ENCODE assay signal across 8 cellular contexts in genomic region chr4:189202182-189202868, GRCh38.
DNase-seq lines count a peak whose midpoint lies in the region; ATAC-seq and TF ChIP-seq lines count a peak whose summit lies in the region.

No MANE protein-coding gene starts in this region.

- H3K4me3 Mint-ChIP-seq in mesothelial cell of epicardium = peak overlapping the region; percentile 46

- DNase-seq in Karpas-422 (peak; percentile 82), RWPE2 (ENCODE audit: low spot score) (no peak), mesothelial cell of epicardium (ENCODE audit: low spot score in 2 of 2, unreplicated experiment in 2 of 2) (peak in 1 of 2 experiments; percentile 66), substantia nigra (lab: John Stamatoyannopoulos, UW) (peak in 32 of 49 donors; percentile 0 to 41 (median 13))

- no peaks in the 10 kb centered on the region for H3K9me3 Mint-ChIP-seq in mesothelial cell of epicardium

- no peaks in the 10 kb centered on the region for H3K9me2 ChIP-seq in Karpas-422 (replicated peaks; ENCODE audit: insufficient read depth, low read length)

- peaks cover 62% of the 10 kb centered on the region for H3K27me3 Mint-ChIP-seq in mesothelial cell of epicardium (ENCODE audit: low read depth)

- no peak overlapping the region for H3K27ac Mint-ChIP-seq in mesothelial cell of epicardium

- no peak overlapping the region for H2AFZ ChIP-seq in Karpas-422 (ENCODE audit: low read length)

- peak overlapping the region; percentile 72 for H3K4me2 ChIP-seq in Karpas-422 (ENCODE audit: low read depth, low read length, poor library complexity, severe bottlenecking)

- ATAC-seq in GM18868 (IDR thresholded peaks at IDR 0.05; ENCODE audit: unreplicated experiment) (peak; percentile 93), RWPE2 (ENCODE audit: low read depth) (peak; percentile 59), GM18502 (IDR thresholded peaks at IDR 0.05; ENCODE audit: poor library complexity, unreplicated experiment) (no peak)

- H3K27me3 ChIP-seq in Karpas-422 (ENCODE audit: low read length) (no peaks in the 10 kb centered on the region), RWPE2 (ENCODE audit: insufficient read depth, poor library complexity, severe bottlenecking) (no peaks in the 10 kb centered on the region), duodenal mucosa (ENCODE audit: control insufficient read depth in 1 of 2, insufficient read depth in 2 of 2, low read length in 2 of 2) (no peaks in the 10 kb centered on the region)

- H3K4me1 ChIP-seq in Karpas-422 (ENCODE audit: low read length) = peaks cover 10% of the 10 kb centered on the region; the same call in 1 of the 2 replicates
- H3K4me1 ChIP-seq in RWPE2 (ENCODE audit: insufficient read depth, poor library complexity, severe bottlenecking) = no peaks in the 10 kb centered on the region
- peaks cover 0 to 5% of the 10 kb centered on the region in 2 donors for H3K4me1 ChIP-seq in duodenal mucosa (ENCODE audit: control insufficient read depth in 1 of 2, insufficient read depth in 2 of 2, low read length in 2 of 2)

- H3K79me2 ChIP-seq in Karpas-422 (ENCODE audit: low read length) = no peaks in the 10 kb centered on the region

- TF ChIP-seq CTCF in C4-2B (conservative IDR thresholded peaks at IDR 0.05) = peak; percentile 94
- TF ChIP-seq CTCF in RWPE2 (IDR thresholded peaks at IDR 0.05; ENCODE audit: poor library complexity, severe bottlenecking) = peak; percentile 98
- TF ChIP-seq CTCF in mesothelial cell of epicardium (IDR thresholded peaks at IDR 0.05; ENCODE audit: unreplicated experiment) = peak; percentile 79

- peak overlapping the region; percentile 29; the same call in 1 of the 2 replicates for H3K9ac ChIP-seq in Karpas-422 (ENCODE audit: low read length)
- H3K9ac ChIP-seq in duodenal mucosa (ENCODE audit: low read depth in 1 of 2, low read length in 2 of 2) = no peak overlapping the region

- no peaks in the 10 kb centered on the region for H4K20me1 ChIP-seq in Karpas-422 (ENCODE audit: insufficient read depth, low read depth, low read length)

- H3K4me3 ChIP-seq in Karpas-422 (ENCODE audit: low read length) = peak overlapping the region; percentile 32; the same call in 1 of the 2 replicates
- peak overlapping the region; percentile 6 for H3K4me3 ChIP-seq in RWPE2 (ENCODE audit: severe bottlenecking)
- H3K4me3 ChIP-seq in duodenal mucosa (ENCODE audit: low read depth in 1 of 2, low read length in 2 of 2) = peak overlapping the region; percentile 12 to 23

- H3K27ac ChIP-seq in C4-2B = no peak overlapping the region
- no peak overlapping the region for H3K27ac ChIP-seq in Karpas-422 (ENCODE audit: low read length)
- no peak overlapping the region for H3K27ac ChIP-seq in RWPE2 (ENCODE audit: poor library complexity, severe bottlenecking)
- no peak overlapping the region for H3K27ac ChIP-seq in duodenal mucosa (ENCODE audit: low read depth, low read length)
- H3K27ac ChIP-seq in substantia nigra (ENCODE audit: low read depth, low read length, poor library complexity, severe bottlenecking) = no peak overlapping the region

- no peaks in the 10 kb centered on the region for H3K36me3 Mint-ChIP-seq in mesothelial cell of epicardium

- no peaks in the 10 kb centered on the region for H3K9me3 ChIP-seq in Karpas-422 (ENCODE audit: low read length)
- no peaks in the 10 kb centered on the region for H3K9me3 ChIP-seq in RWPE2 (ENCODE audit: severe bottlenecking)
- H3K9me3 ChIP-seq in duodenal mucosa (ENCODE audit: control insufficient read depth in 1 of 2, low read length in 2 of 2) = no peaks in the 10 kb centered on the region

- peaks cover 16% of the 10 kb centered on the region for H3K4me1 Mint-ChIP-seq in mesothelial cell of epicardium

- H3K36me3 ChIP-seq in Karpas-422 (ENCODE audit: insufficient read depth, low read length) (no peaks in the 10 kb centered on the region), RWPE2 (ENCODE audit: low read depth) (no peaks in the 10 kb centered on the region), duodenal mucosa (ENCODE audit: control insufficient read depth in 1 of 2, insufficient read depth in 2 of 2, low read length in 2 of 2) (no peaks in the 10 kb centered on the region)
